ENCODE assay signal across 10 cellular contexts in genomic region chr1:92461364-92462097, GRCh38. TPM values are rescaled to one million over a fixed set of nuclear protein-coding genes. Genes with fewer than 3 reads are reported as not detected.
DNase-seq lines count a peak whose midpoint lies in the region; ATAC-seq, FAIRE-seq and TF ChIP-seq lines count a peak whose summit lies in the region.
"Had no signal": no experiment of that assay in that cellular context is flagged by ENCODE, and none has a peak within 500 bp of the region (broad histone marks: within the 10 kb centered on the region; RNA-seq: fewer than 3 reads in every experiment).

No MANE protein-coding gene starts in this region.

- no peak for TF ChIP-seq CTCF in heart left ventricle (IDR thresholded peaks at IDR 0.05)

- no peak for FAIRE-seq in RCC 7860 (lab: Jason Lieb, UNC)

- H3K9me3 ChIP-seq in CD4-positive, CD25-positive, alpha-beta regulatory T cell (ENCODE audit: control insufficient read depth in 2 of 2, low read length in 2 of 2), result no peaks in the 10 kb centered on the region
- no peaks in the 10 kb centered on the region for H3K9me3 ChIP-seq in heart left ventricle

- 86 to 93% (median 90%) methylated on average over 5 of the region's 5 CpGs for WGBS in heart left ventricle, 4 donors

- H3K4me1 Mint-ChIP-seq in CD4-positive, CD25-positive, alpha-beta regulatory T cell, result peaks cover 21 to 51% (median 24%) of the 10 kb centered on the region in 4 donors

- no peak for ATAC-seq in CD4-positive, CD25-positive, alpha-beta regulatory T cell (ENCODE audit: low read depth in 2 of 2)
- peak; percentile 77 for ATAC-seq in GM19395 (IDR thresholded peaks at IDR 0.05; ENCODE audit: unreplicated experiment)
- ATAC-seq in HG03378 (IDR thresholded peaks at IDR 0.05; ENCODE audit: unreplicated experiment), result peak; percentile 82
- peak; percentile 71 for ATAC-seq in SK-N-SH treated with all-trans-retinoic acid at 6 μM for 48 hours
- ATAC-seq in heart left ventricle, result no peak

- no peak overlapping the region for H3K27ac ChIP-seq in CD4-positive, CD25-positive, alpha-beta regulatory T cell (ENCODE audit: insufficient read depth, low read length, poor library complexity, severe bottlenecking)
- H3K27ac ChIP-seq in heart left ventricle, result peak overlapping the region in 1 of 12 donors; percentile 77

- intact Hi-C loops in heart left ventricle (cut with DNase I), result no loop called here

- peaks cover 19% of the 10 kb centered on the region for H3K4me1 ChIP-seq in CD4-positive, CD25-positive, alpha-beta regulatory T cell (ENCODE audit: control insufficient read depth, insufficient read depth, low read length, poor library complexity, severe bottlenecking)
- H3K4me1 ChIP-seq in heart left ventricle, result peaks cover 0 to 53% (median 0%) of the 10 kb centered on the region in 12 donors

- peak in 2 of 3 donors; percentile 17 to 44 for DNase-seq in CD4-positive, CD25-positive, alpha-beta regulatory T cell
- DNase-seq in GOT3 (lab: John Stamatoyannopoulos, UW) (no peak), heart left ventricle (no peak), NCI-H128 (lab: John Stamatoyannopoulos, UW; ENCODE audit: unreplicated experiment) (no peak), RCC 7860 (ENCODE audit: low spot score) (no peak)
- DNase-seq: naive thymus-derived CD8-positive, alpha-beta T cell; SHP77 treated with DMSO at 0.1 percent for 48 hours had no signal

- no peaks in the 10 kb centered on the region for H3K36me3 Mint-ChIP-seq in CD4-positive, CD25-positive, alpha-beta regulatory T cell
- H3K36me3 Mint-ChIP-seq: naive thymus-derived CD8-positive, alpha-beta T cell had no signal

- no peak for TF ChIP-seq POLR2A in heart left ventricle (IDR thresholded peaks at IDR 0.05)

- H3K27me3 Mint-ChIP-seq in CD4-positive, CD25-positive, alpha-beta regulatory T cell, result no peaks in the 10 kb centered on the region

- peak overlapping the region in 1 of 4 donors; percentile 26 for H3K4me3 Mint-ChIP-seq in CD4-positive, CD25-positive, alpha-beta regulatory T cell
- H3K4me3 Mint-ChIP-seq: naive thymus-derived CD8-positive, alpha-beta T cell had no signal

- H3K27ac Mint-ChIP-seq in CD4-positive, CD25-positive, alpha-beta regulatory T cell, result peak overlapping the region in 1 of 3 donors; percentile 37

- H3K4me3 ChIP-seq in CD4-positive, CD25-positive, alpha-beta regulatory T cell (ENCODE audit: low read depth, low read length), result no peak overlapping the region
- H3K4me3 ChIP-seq in heart left ventricle, result no peak overlapping the region

- H3K36me3 ChIP-seq in CD4-positive, CD25-positive, alpha-beta regulatory T cell (ENCODE audit: control insufficient read depth, insufficient read depth, low read length), result no peaks in the 10 kb centered on the region
- H3K36me3 ChIP-seq in heart left ventricle, result no peaks in the 10 kb centered on the region

- H3K9me3 Mint-ChIP-seq in CD4-positive, CD25-positive, alpha-beta regulatory T cell, result no peaks in the 10 kb centered on the region
- H3K9me3 Mint-ChIP-seq: naive thymus-derived CD8-positive, alpha-beta T cell had no signal

- no peaks in the 10 kb centered on the region for H3K27me3 ChIP-seq in CD4-positive, CD25-positive, alpha-beta regulatory T cell (ENCODE audit: control insufficient read depth, insufficient read depth, low read length)
- H3K27me3 ChIP-seq in heart left ventricle, result no peaks in the 10 kb centered on the region

TF ChIP-seq in SK-N-SH treated with all-trans-retinoic acid at 6 μM for 48 hours, 23 proteins besides CTCF, POLR2A, EP300 and RAD21:
- no peak for TF ChIP-seq OSR1 (CRISPR knock-in tag; IDR thresholded peaks at IDR 0.05)
- TF ChIP-seq CSRNP3 (CRISPR knock-in tag; IDR thresholded peaks at IDR 0.05), result no peak
- TF ChIP-seq RARB (CRISPR knock-in tag; IDR thresholded peaks at IDR 0.05), result no peak
- TF ChIP-seq TCF4 (CRISPR knock-in tag; IDR thresholded peaks at IDR 0.05; ENCODE audit: borderline replicate concordance), result no peak
- TF ChIP-seq ARNTL (CRISPR knock-in tag; IDR thresholded peaks at IDR 0.05; ENCODE audit: borderline replicate concordance, low read depth), result no peak
- TF ChIP-seq CSDC2 (CRISPR knock-in tag; IDR thresholded peaks at IDR 0.05), result no peak
- TF ChIP-seq PPARA (CRISPR knock-in tag; IDR thresholded peaks at IDR 0.05; ENCODE audit: borderline replicate concordance), result no peak
- no peak for TF ChIP-seq ESRRG (CRISPR knock-in tag; IDR thresholded peaks at IDR 0.05)
- TF ChIP-seq TSHZ2 (CRISPR knock-in tag; IDR thresholded peaks at IDR 0.05), result no peak
- TF ChIP-seq ISL1 (CRISPR knock-in tag; IDR thresholded peaks at IDR 0.05), result no peak
- no peak for TF ChIP-seq SNAI2 (CRISPR knock-in tag; IDR thresholded peaks at IDR 0.05)
- TF ChIP-seq BACH2 (CRISPR knock-in tag; IDR thresholded peaks at IDR 0.05; ENCODE audit: borderline replicate concordance), result no peak
- no peak for TF ChIP-seq ZNF8 (CRISPR knock-in tag; IDR thresholded peaks at IDR 0.05)
TF ChIP-seq in SK-N-SH treated with all-trans-retinoic acid at 6 μM for 48 hours: peak in this region for 0.

RNA-seq across cellular contexts. Expression of gene GFI1, which starts 25.2 kb away (rescaled TPM):
- 3.0 TPM for total RNA-seq in CD4-positive, CD25-positive, alpha-beta regulatory T cell
- 10 to 100 TPM in 1 of 4 donors, 1 to 10 TPM in 3; 3.6 to 11.5 (median 6.9) TPM for polyA plus RNA-seq in CD4-positive, CD25-positive, alpha-beta regulatory T cell
- total RNA-seq in heart left ventricle, result under 1 TPM in 7 of 9 donors, not detected in 2; 0.08 to 0.93 (median 0.26) TPM
- polyA plus RNA-seq in heart left ventricle, result under 1 TPM; 0.04 to 0.12 TPM

Comparison
In these comparisons a context has a peak if more than half of its experiments do, and no peak if none do; other contexts are left out.
1. ATAC-seq: peak in GM19395 (single experiment), HG03378 (single experiment) and SK-N-SH treated with all-trans-retinoic acid at 6 μM for 48 hours (single experiment); none in CD4-positive, CD25-positive, alpha-beta regulatory T cell (0 of 2) and heart left ventricle (0 of 4).
2. DNase-seq: peak in CD4-positive, CD25-positive, alpha-beta regulatory T cell (2 of 3); none in GOT3 (single experiment), heart left ventricle (0 of 5), NCI-H128 (single experiment) and RCC 7860 (single experiment).